Comparison of ENCODE assay signal across 3 cellular contexts in genomic region chr10:128539784-128540759, GRCh38.
A peak's percentile ranks its signal among the peaks of the same experiment; 100 is the strongest.
TF ChIP-seq lines count a peak whose summit lies in the region.

No MANE protein-coding gene starts in this region.

TF ChIP-seq in SK-N-SH, 30 proteins besides CTCF, POLR2A, EP300 and RAD21:
- TF ChIP-seq MXI1 (IDR thresholded peaks at IDR 0.05; ENCODE audit: low read depth, low read length): no peak
- no peak for TF ChIP-seq RCOR1 (IDR thresholded peaks at IDR 0.05; ENCODE audit: low read length)
- no peak for TF ChIP-seq TAF1 (IDR thresholded peaks at IDR 0.05; ENCODE audit: borderline replicate concordance, low read depth, low read length)
- TF ChIP-seq, protein P1, sequence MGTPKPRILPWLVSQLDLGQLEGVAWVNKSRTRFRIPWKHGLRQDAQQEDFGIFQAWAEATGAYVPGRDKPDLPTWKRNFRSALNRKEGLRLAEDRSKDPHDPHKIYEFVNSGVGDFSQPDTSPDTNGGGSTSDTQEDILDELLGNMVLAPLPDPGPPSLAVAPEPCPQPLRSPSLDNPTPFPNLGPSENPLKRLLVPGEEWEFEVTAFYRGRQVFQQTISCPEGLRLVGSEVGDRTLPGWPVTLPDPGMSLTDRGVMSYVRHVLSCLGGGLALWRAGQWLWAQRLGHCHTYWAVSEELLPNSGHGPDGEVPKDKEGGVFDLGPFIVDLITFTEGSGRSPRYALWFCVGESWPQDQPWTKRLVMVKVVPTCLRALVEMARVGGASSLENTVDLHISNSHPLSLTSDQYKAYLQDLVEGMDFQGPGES (IDR thresholded peaks at IDR 0.05; ENCODE audit: low read depth, low read length): no peak
- no peak for TF ChIP-seq PBX3 (IDR thresholded peaks at IDR 0.05)
- no peak for TF ChIP-seq GABPA (IDR thresholded peaks at IDR 0.05; ENCODE audit: low read depth)
- TF ChIP-seq RXRA (IDR thresholded peaks at IDR 0.05; ENCODE audit: borderline replicate concordance, low read depth): no peak
- TF ChIP-seq POLR2AphosphoS5 (IDR thresholded peaks at IDR 0.05; ENCODE audit: low read depth, low read length): no peak
- TF ChIP-seq, protein P2, sequence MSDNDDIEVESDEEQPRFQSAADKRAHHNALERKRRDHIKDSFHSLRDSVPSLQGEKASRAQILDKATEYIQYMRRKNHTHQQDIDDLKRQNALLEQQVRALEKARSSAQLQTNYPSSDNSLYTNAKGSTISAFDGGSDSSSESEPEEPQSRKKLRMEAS (IDR thresholded peaks at IDR 0.05; ENCODE audit: low read depth): no peak
- TF ChIP-seq RFX5 (IDR thresholded peaks at IDR 0.05; ENCODE audit: low read length): no peak
- TF ChIP-seq SMC3 (IDR thresholded peaks at IDR 0.05; ENCODE audit: low read depth, low read length): no peak
- TF ChIP-seq TCF12 (IDR thresholded peaks at IDR 0.05): no peak

TF ChIP-seq in SK-N-SH treated with all-trans-retinoic acid at 6 μM for 48 hours, 23 proteins besides CTCF, POLR2A, EP300 and RAD21:
- no peak for TF ChIP-seq ZNF565 (CRISPR knock-in tag; conservative IDR thresholded peaks at IDR 0.05; ENCODE audit: low read depth)
- no peak for TF ChIP-seq SNAI2 (CRISPR knock-in tag; IDR thresholded peaks at IDR 0.05)
- TF ChIP-seq CSRNP3 (CRISPR knock-in tag; IDR thresholded peaks at IDR 0.05): no peak
- TF ChIP-seq CSDC2 (CRISPR knock-in tag; IDR thresholded peaks at IDR 0.05): no peak
- no peak for TF ChIP-seq ZNF70 (CRISPR knock-in tag; IDR thresholded peaks at IDR 0.05)
- no peak for TF ChIP-seq POU6F1 (CRISPR knock-in tag; IDR thresholded peaks at IDR 0.05; ENCODE audit: borderline replicate concordance, low read depth)
- TF ChIP-seq ZC3H10 (CRISPR knock-in tag; IDR thresholded peaks at IDR 0.05): no peak

TF ChIP-seq in H1, 55 proteins besides CTCF, POLR2A, EP300 and RAD21:
- no peak for TF ChIP-seq SIRT6 (IDR thresholded peaks at IDR 0.05; ENCODE audit: low read length)
- TF ChIP-seq SIN3A (conservative IDR thresholded peaks at IDR 0.05 in 1 of 2, IDR thresholded peaks at IDR 0.05 in 1 of 2; ENCODE audit: low read depth in 1 of 2, low read length in 2 of 2): no peak
- TF ChIP-seq TBP (IDR thresholded peaks at IDR 0.05; ENCODE audit: low read depth, low read length): 0 out of 2 replicates have a peak, but pooled peaks have one; percentile 14
- TF ChIP-seq SP4 (IDR thresholded peaks at IDR 0.05; ENCODE audit: low read length): no peak
- TF ChIP-seq JUND (IDR thresholded peaks at IDR 0.05; ENCODE audit: low read length): no peak
- TF ChIP-seq SAP30 (IDR thresholded peaks at IDR 0.05; ENCODE audit: insufficient read depth, insufficient replicate concordance, low read length): no peak
- no peak for TF ChIP-seq CEBPB (IDR thresholded peaks at IDR 0.05; ENCODE audit: low read depth, low read length)
- no peak for TF ChIP-seq BRCA1 (IDR thresholded peaks at IDR 0.05; ENCODE audit: low read depth, low read length)
- TF ChIP-seq JUN (IDR thresholded peaks at IDR 0.05; ENCODE audit: low read depth, low read length): no peak
- TF ChIP-seq, protein P2 (IDR thresholded peaks at IDR 0.05): no peak
- no peak for TF ChIP-seq GTF2F1 (IDR thresholded peaks at IDR 0.05; ENCODE audit: borderline replicate concordance, low read depth, low read length)
- no peak for TF ChIP-seq YY1 (IDR thresholded peaks at IDR 0.05; ENCODE audit: low read depth, low read length)
- peak; percentile 70 for TF ChIP-seq KDM4A (IDR thresholded peaks at IDR 0.05; ENCODE audit: low read depth, low read length, severe bottlenecking)
- no peak for TF ChIP-seq TAF7 (optimal IDR thresholded peaks at IDR 0.05; ENCODE audit: borderline replicate concordance, low read depth, low read length)
- no peak for TF ChIP-seq TEAD4 (IDR thresholded peaks at IDR 0.05; ENCODE audit: low read depth, low read length)
- TF ChIP-seq, protein P3, sequence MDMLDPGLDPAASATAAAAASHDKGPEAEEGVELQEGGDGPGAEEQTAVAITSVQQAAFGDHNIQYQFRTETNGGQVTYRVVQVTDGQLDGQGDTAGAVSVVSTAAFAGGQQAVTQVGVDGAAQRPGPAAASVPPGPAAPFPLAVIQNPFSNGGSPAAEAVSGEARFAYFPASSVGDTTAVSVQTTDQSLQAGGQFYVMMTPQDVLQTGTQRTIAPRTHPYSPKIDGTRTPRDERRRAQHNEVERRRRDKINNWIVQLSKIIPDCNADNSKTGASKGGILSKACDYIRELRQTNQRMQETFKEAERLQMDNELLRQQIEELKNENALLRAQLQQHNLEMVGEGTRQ (IDR thresholded peaks at IDR 0.05; ENCODE audit: low read length): no peak
